ENCODE assay signal across 1 cellular context in genomic region chr1:94973271-94973922, GRCh38.
TF ChIP-seq lines count a peak whose summit lies in the region.

No MANE protein-coding gene starts in this region.

TF ChIP-seq in H1, 55 proteins besides CTCF, POLR2A, EP300 and RAD21:
- TF ChIP-seq CBX5 (IDR thresholded peaks at IDR 0.05; ENCODE audit: low read depth, low read length) (no peak), CHD2 (IDR thresholded peaks at IDR 0.05; ENCODE audit: low read length) (no peak), SAP30 (IDR thresholded peaks at IDR 0.05; ENCODE audit: insufficient read depth, insufficient replicate concordance, low read length) (no peak), TBP (IDR thresholded peaks at IDR 0.05; ENCODE audit: low read depth, low read length) (no peak), NRF1 (IDR thresholded peaks at IDR 0.05; ENCODE audit: low read depth, low read length) (no peak), JUND (IDR thresholded peaks at IDR 0.05; ENCODE audit: low read length) (no peak), FOSL1 (IDR thresholded peaks at IDR 0.05; ENCODE audit: insufficient read depth, low read depth, low read length) (no peak), GTF2F1 (IDR thresholded peaks at IDR 0.05; ENCODE audit: borderline replicate concordance, low read depth, low read length) (no peak), POLR2AphosphoS5 (IDR thresholded peaks at IDR 0.05; ENCODE audit: low read depth, low read length) (no peak), CBX8 (IDR thresholded peaks at IDR 0.05; ENCODE audit: borderline replicate concordance, low read depth, low read length) (no peak), CTBP2 (IDR thresholded peaks at IDR 0.05; ENCODE audit: borderline replicate concordance, insufficient read depth, insufficient read length, low read length) (no peak), KDM5A (IDR thresholded peaks at IDR 0.05; ENCODE audit: low read length) (no peak), SP4 (IDR thresholded peaks at IDR 0.05; ENCODE audit: low read length) (no peak), SIN3A (conservative IDR thresholded peaks at IDR 0.05 in 1 of 2, IDR thresholded peaks at IDR 0.05 in 1 of 2; ENCODE audit: low read depth in 1 of 2, low read length in 2 of 2) (no peak), SP2 (IDR thresholded peaks at IDR 0.05; ENCODE audit: low read length) (no peak), E2F6 (IDR thresholded peaks at IDR 0.05) (no peak), ASH2L (IDR thresholded peaks at IDR 0.05; ENCODE audit: low read length) (no peak), MAFK (IDR thresholded peaks at IDR 0.05; ENCODE audit: low read depth, low read length) (no peak)
